In the genomic region with DNA sequence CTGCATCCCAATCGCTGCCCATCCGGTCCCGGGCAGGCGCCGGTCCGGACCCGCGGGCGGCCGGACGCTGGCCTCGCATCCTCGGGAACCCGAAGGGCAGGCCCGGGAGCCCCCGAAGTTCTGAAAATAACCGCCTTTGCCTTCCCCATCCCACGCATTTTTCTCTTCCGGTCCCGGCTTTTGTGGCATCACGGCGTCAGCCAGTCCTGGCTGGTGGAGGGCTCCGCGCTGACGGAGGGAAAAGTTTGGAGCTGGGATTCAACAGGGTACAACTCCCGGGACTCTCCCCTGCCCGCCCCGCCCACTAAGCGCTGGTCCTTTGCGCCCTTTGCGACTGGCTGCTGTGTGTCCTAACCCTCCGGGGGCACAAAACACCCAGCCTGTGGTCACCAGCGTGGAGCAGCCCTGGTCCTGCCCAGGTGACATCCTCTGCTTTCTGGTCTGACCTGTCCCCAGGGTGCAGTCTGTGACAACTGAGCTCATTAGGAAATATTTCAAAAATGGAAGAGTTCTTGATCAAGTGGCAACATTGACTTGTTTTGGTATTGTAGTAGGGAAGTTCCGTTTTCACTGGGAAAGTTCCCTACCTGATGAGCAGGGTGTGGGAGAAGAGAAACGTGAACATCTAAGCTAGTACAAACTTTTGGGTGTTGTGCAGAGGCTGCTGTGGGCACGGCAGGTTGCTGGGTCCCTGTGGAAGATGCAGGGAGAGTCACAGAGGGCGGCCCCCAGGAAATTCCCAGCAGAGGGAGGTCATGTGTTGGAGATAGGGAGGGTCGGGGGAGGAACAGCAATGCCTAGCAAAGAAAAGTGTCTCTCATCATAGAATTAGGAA, we compare ENCODE assay signal across 8 cellular contexts. TPM values are rescaled to one million over a fixed set of nuclear protein-coding genes. Genes with fewer than 3 reads are reported as not detected.
A peak's percentile ranks its signal among the peaks of the same experiment; 100 is the strongest.
DNase-seq lines count a peak whose midpoint lies in the region; ATAC-seq and TF ChIP-seq lines count a peak whose summit lies in the region.

No MANE protein-coding gene starts in this region.

- H3K9me3 ChIP-seq in SJSA1 (replicated peaks): no peaks in the 10 kb centered on the region; the same call in 1 of the 2 replicates

- H3K4me3 ChIP-seq in SJSA1: peak overlapping the region; percentile 46
- peak overlapping the region; percentile 12 for H3K4me3 ChIP-seq in fibroblast of villous mesenchyme (ENCODE audit: low read depth, low read length)

- no peaks in the 10 kb centered on the region for H3K36me3 ChIP-seq in SJSA1

- H3K4me1 ChIP-seq in SJSA1 (replicated peaks): peaks cover 18% of the 10 kb centered on the region

- peak; percentile 23 for DNase-seq in NCI-H82 (lab: John Stamatoyannopoulos, UW)
- DNase-seq in NCI-H82 treated with DMSO at 0.1 percent for 48 hours (lab: John Stamatoyannopoulos, UW; ENCODE audit: unreplicated experiment): no peak
- no peak for DNase-seq in SJSA1 (ENCODE audit: low read depth in 1 of 2, low spot score in 2 of 2)
- no peak for DNase-seq in fibroblast of villous mesenchyme (ENCODE audit: low read depth)
- peak in 48 of 56 donors; percentile 29 to 75 (median 58) for DNase-seq in nucleus accumbens (lab: John Stamatoyannopoulos, UW)
- DNase-seq in pons (ENCODE audit: low spot score): no peak
- DNase-seq in germinal center (ENCODE audit: low spot score): no peak

- peaks cover 49% of the 10 kb centered on the region for H3K27me3 ChIP-seq in SJSA1 (replicated peaks)

- no peak for ATAC-seq in HG03460 (IDR thresholded peaks at IDR 0.05; ENCODE audit: unreplicated experiment)

- no peak overlapping the region for H3K27ac ChIP-seq in SJSA1

- no peak for TF ChIP-seq CTCF in fibroblast of villous mesenchyme (IDR thresholded peaks at IDR 0.05; ENCODE audit: insufficient read depth, low read depth, low read length)

RNA-seq across cellular contexts. Expression of a gene that starts 0.8 kb away (rescaled TPM):
- total RNA-seq in SJSA1 (2014; rRNA removed; shearing (Covaris generic)): 7.1 and 16.8 TPM in 2 replicates
- 20.0 and 20.7 TPM in 2 replicates for total RNA-seq in fibroblast of villous mesenchyme

Comparison
In these comparisons a context has a peak if more than half of its experiments do, and no peak if none do; other contexts are left out.
1. DNase-seq: peak in NCI-H82 (single experiment) and nucleus accumbens (48 of 56); none in NCI-H82 treated with DMSO at 0.1 percent for 48 hours (single experiment), SJSA1 (0 of 2), fibroblast of villous mesenchyme (single experiment), pons (single experiment) and germinal center (single experiment).